Comparison of ENCODE assay signal across 9 cellular contexts in genomic region chr5:13976867-13977479, GRCh38. TPM values are rescaled to one million over a fixed set of nuclear protein-coding genes. Genes with fewer than 3 reads are reported as not detected.
A peak's percentile ranks its signal among the peaks of the same experiment; 100 is the strongest.
DNase-seq lines count a peak whose midpoint lies in the region; TF ChIP-seq lines count a peak whose summit lies in the region.
"Had no signal": no experiment of that assay in that cellular context is flagged by ENCODE, and none has a peak within 500 bp of the region (broad histone marks: within the 10 kb centered on the region; RNA-seq: fewer than 3 reads in every experiment).

No MANE protein-coding gene starts in this region.

- no peaks in the 10 kb centered on the region for H4K20me1 ChIP-seq in neural cell (ENCODE audit: insufficient read depth)

- H3K9ac ChIP-seq in neural cell (ENCODE audit: low read length), result no peak overlapping the region

- H3K4me2 ChIP-seq in neural cell (ENCODE audit: low read length), result no peak overlapping the region

- no peaks in the 10 kb centered on the region for H3K27me3 ChIP-seq in neural cell (ENCODE audit: insufficient read depth, low read depth, low read length)

- no peaks in the 10 kb centered on the region for H3K9me2 ChIP-seq in neural cell (ENCODE audit: insufficient read depth, low read length)

- H3K9me3 ChIP-seq in neural cell (ENCODE audit: low read length), result no peaks in the 10 kb centered on the region

- H3K4me3 ChIP-seq in neural cell (ENCODE audit: low read length), result no peak overlapping the region

- in situ Hi-C loops in GM13976 (cut with MboI; ENCODE audit: low sequenced_read_pairs, unreplicated experiment), result loop anchor here (25.0 kb wide), 1 partner anchor 385 kb away; no protein-coding TSS in a partner anchor

- H3K79me2 ChIP-seq in neural cell (replicated peaks; ENCODE audit: insufficient read depth, low read length), result no peaks in the 10 kb centered on the region

- TF ChIP-seq RAD21 in neural cell (conservative IDR thresholded peaks at IDR 0.05), result peak; percentile 81

- H3K36me3 ChIP-seq in neural cell (ENCODE audit: insufficient read depth, low read length), result no peaks in the 10 kb centered on the region

- H3K27ac ChIP-seq in neural cell (ENCODE audit: low read length), result no peak overlapping the region

- TF ChIP-seq EP300 in neural cell (conservative IDR thresholded peaks at IDR 0.05; ENCODE audit: poor library complexity, severe bottlenecking), result no peak

- H2AFZ ChIP-seq in neural cell (ENCODE audit: low read depth, low read length), result no peak overlapping the region

- H3F3A ChIP-seq in neural cell (ENCODE audit: insufficient read depth, low read length, poor library complexity, severe bottlenecking), result no peaks in the 10 kb centered on the region

- DNase-seq in NCI-H1417 (lab: John Stamatoyannopoulos, UW), result peak; percentile 26 to 71 (median 36)
- no peak for DNase-seq in NCI-H1417 treated with DMSO at 0.1 percent for 48 hours (lab: John Stamatoyannopoulos, UW)
- DNase-seq in NCI-H226, result peak; percentile 27
- peak; percentile 54 for DNase-seq in cerebellar cortex (ENCODE audit: low spot score)
- DNase-seq in MV-4-11 (lab: John Stamatoyannopoulos, UW), result no peak
- DNase-seq in GM13976 (ENCODE audit: low spot score), result no peak
- DNase-seq in activated T-cell treated with anti-CD3 and anti-CD28 coated beads for 4 hours, result no peak

- TF ChIP-seq CTCF in neural cell (IDR thresholded peaks at IDR 0.05; ENCODE audit: poor library complexity, severe bottlenecking), result peak; percentile 77
- no peak for TF ChIP-seq CTCF in GM13976 (IDR thresholded peaks at IDR 0.05; ENCODE audit: borderline replicate concordance, control extremely low read depth, extremely low read depth, insufficient read depth, missing control alignments)

TF ChIP-seq in neural cell, 6 proteins besides CTCF, POLR2A, EP300 and RAD21:
- TF ChIP-seq EZH2 (IDR thresholded peaks at IDR 0.05; ENCODE audit: borderline replicate concordance, insufficient read depth, low read length, poor library complexity, severe bottlenecking) (no peak), REST (IDR thresholded peaks at IDR 0.05; ENCODE audit: borderline replicate concordance) (peak; percentile 54), TAF1 (IDR thresholded peaks at IDR 0.05; ENCODE audit: low read depth) (no peak), MXI1 (conservative IDR thresholded peaks at IDR 0.05; ENCODE audit: poor library complexity, severe bottlenecking) (no peak), POLR2AphosphoS5 (IDR thresholded peaks at IDR 0.05) (no peak), SMC3 (conservative IDR thresholded peaks at IDR 0.05; ENCODE audit: poor library complexity) (peak; percentile 80)
TF ChIP-seq in neural cell: peak in this region for 2.

RNA-seq across cellular contexts. Expression of gene DNAH5, which starts 32.5 kb away (rescaled TPM):
- polyA plus RNA-seq in neural cell, result 11.3 and 12.8 TPM in 2 replicates
- polyA minus RNA-seq in neural cell, result 6.8 and 7.3 TPM in 2 replicates
- polyA plus RNA-seq: CD4-positive, CD25-positive, alpha-beta regulatory T cell had no signal

Comparison
In these comparisons a context has a peak if more than half of its experiments do, and no peak if none do; other contexts are left out.
1. DNase-seq: peak in NCI-H1417 (3 of 3), NCI-H226 (single experiment) and cerebellar cortex (single experiment); none in NCI-H1417 treated with DMSO at 0.1 percent for 48 hours (single experiment), MV-4-11 (single experiment), GM13976 (single experiment) and activated T-cell treated with anti-CD3 and anti-CD28 coated beads for 4 hours (single experiment).